In the genomic region with DNA sequence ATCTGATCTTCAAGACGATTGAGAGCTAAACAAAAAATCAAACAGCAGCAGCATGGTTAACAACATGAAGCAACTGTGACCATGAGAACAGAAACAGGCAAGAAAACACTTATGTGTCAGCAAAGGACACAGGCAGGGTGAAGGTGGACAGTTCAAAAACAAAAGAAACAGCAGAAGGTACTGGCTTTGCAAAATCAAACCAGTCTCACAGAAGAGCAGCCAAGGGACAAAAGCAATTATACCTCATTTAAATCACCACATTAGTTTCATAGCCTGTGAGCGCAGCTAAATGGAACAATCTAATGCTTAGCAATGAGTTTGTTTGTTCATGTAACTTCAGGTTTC, we compare ENCODE assay signal across 10 cellular contexts. TPM values are rescaled to one million over a fixed set of nuclear protein-coding genes. Genes with fewer than 3 reads are reported as not detected.
DNase-seq lines count a peak whose midpoint lies in the region; ATAC-seq, FAIRE-seq and TF ChIP-seq lines count a peak whose summit lies in the region.
"Had no signal": no experiment of that assay in that cellular context is flagged by ENCODE, and none has a peak within 500 bp of the region (broad histone marks: within the 10 kb centered on the region; RNA-seq: fewer than 3 reads in every experiment).

No MANE protein-coding gene starts in this region.

- H3K9me3 ChIP-seq in K562 (replicated peaks; ENCODE audit: control insufficient read depth, insufficient read depth, low read depth, low read length) (0 out of 2 replicates have a peak, but pooled peaks cover 2% of the 10 kb centered on the region), mesodermal cell (ENCODE audit: control insufficient read depth, low read length) (no peaks in the 10 kb centered on the region), uterus (no peaks in the 10 kb centered on the region)

- POLR2A ChIA-PET in K562 (lab: Yijun Ruan, JAX) = interaction anchor here (1.0 to 9.8 kb wide), 16 partner anchors 9 to 313 kb away, joined by 3 to 75 read pairs (median 6); a partner anchor contains a TSS

- WGBS in K562 (ENCODE audit: insufficient coverage, low coverage, missing lambda C conversion rate) = 30% methylated on average over 2 of the region's 2 CpGs
- 86% methylated on average over 1 of the region's 2 CpGs; no CpG with 5 or more reads in 1 of the 2 experiments for WGBS in mesodermal cell (ENCODE audit: insufficient coverage in 2 of 2), 2 experiments

- TF ChIP-seq CTCF in K562 (IDR thresholded peaks at IDR 0.05 in 2 of 3, conservative IDR thresholded peaks at IDR 0.05 in 1 of 3; ENCODE audit: insufficient read depth in 2 of 3, low read depth in 1 of 3, low read length in 3 of 3) (no peak), uterus (IDR thresholded peaks at IDR 0.05) (no peak)

- TF ChIP-seq EP300 in K562 (IDR thresholded peaks at IDR 0.05; ENCODE audit: low read length) = no peak

- H3K4me1 Mint-ChIP-seq in activated naive CD4-positive, alpha-beta T cell treated with anti-CD3 and anti-CD28 coated beads, Interleukin-2, amount 50 U/mL, for 24 hours = peaks cover 20% of the 10 kb centered on the region

- no peaks in the 10 kb centered on the region for H3K9me1 ChIP-seq in K562 (ENCODE audit: control insufficient read depth, insufficient read depth, low read length)

- TF ChIP-seq RAD21 in K562 (CRISPR knock-in tag; conservative IDR thresholded peaks at IDR 0.05 in 1 of 2, IDR thresholded peaks at IDR 0.05 in 1 of 2) = no peak; a peak in 1 of 4 replicates

- peak overlapping the region; percentile 66 for H2AFZ ChIP-seq in K562 (ENCODE audit: low read depth, low read length)

- no peak overlapping the region for H3K4me3 ChIP-seq in K562
- no peak overlapping the region for H3K4me3 ChIP-seq in mesodermal cell (ENCODE audit: extremely low read depth, insufficient read depth, low read length, poor library complexity, severe bottlenecking)
- H3K4me3 ChIP-seq in uterus = no peak overlapping the region
- H3K4me3 ChIP-seq: BLaER1 treated with 17β-estradiol and CSF1 and Interleukin-3, amounts not matched to agents 10 nM and 100 nM had no signal

- peaks cover 76% of the 10 kb centered on the region for H3K36me3 ChIP-seq in K562 (ENCODE audit: control insufficient read depth, insufficient read depth, low read length)
- peaks cover 70% of the 10 kb centered on the region for H3K36me3 ChIP-seq in mesodermal cell (ENCODE audit: control insufficient read depth, insufficient read depth, low read length)
- H3K36me3 ChIP-seq in uterus = no peaks in the 10 kb centered on the region

- H4K20me1 ChIP-seq in K562 (replicated peaks; ENCODE audit: control insufficient read depth, insufficient read depth, low read length) = no peaks in the 10 kb centered on the region

- H3K4me3 Mint-ChIP-seq in activated naive CD4-positive, alpha-beta T cell treated with anti-CD3 and anti-CD28 coated beads, Interleukin-2, amount 50 U/mL, for 24 hours = no peak overlapping the region

- H3K9me3 Mint-ChIP-seq in activated naive CD4-positive, alpha-beta T cell treated with anti-CD3 and anti-CD28 coated beads, Interleukin-2, amount 50 U/mL, for 24 hours = no peaks in the 10 kb centered on the region

- peaks cover 15% of the 10 kb centered on the region for H3K36me3 Mint-ChIP-seq in activated naive CD4-positive, alpha-beta T cell treated with anti-CD3 and anti-CD28 coated beads, Interleukin-2, amount 50 U/mL, for 24 hours

- intact Hi-C loops in K562 (cut with micrococcal nuclease) (no loop called here), uterus (cut with DNase I; ENCODE audit: low total_unique reads) (no loop called here)

- peak; percentile 2 for ATAC-seq in K562
- ATAC-seq in HG03378 (IDR thresholded peaks at IDR 0.05; ENCODE audit: unreplicated experiment) = no peak
- ATAC-seq in HG03135 (IDR thresholded peaks at IDR 0.05; ENCODE audit: unreplicated experiment) = no peak

- in situ Hi-C loops in K562 (cut with MboI) = no loop called here

- H3K27me3 ChIP-seq in K562 (ENCODE audit: control insufficient read depth in 2 of 2, insufficient read depth in 2 of 2, low read length in 2 of 2) = no peaks in the 10 kb centered on the region
- no peaks in the 10 kb centered on the region for H3K27me3 ChIP-seq in uterus
- H3K27me3 ChIP-seq: BLaER1 treated with 17β-estradiol and CSF1 and Interleukin-3, amounts not matched to agents 10 nM and 100 nM had no signal

- H3K4me2 ChIP-seq in K562 (ENCODE audit: insufficient read depth, low read length) = peak overlapping the region; percentile 67

- TF ChIP-seq POLR2A in K562 (conservative IDR thresholded peaks at IDR 0.05) (0 out of 2 replicates have a peak, but pooled peaks have one; percentile 4), uterus (IDR thresholded peaks at IDR 0.05) (no peak)

- H3K79me2 ChIP-seq in K562 (ENCODE audit: control insufficient read depth, insufficient read depth, low read length) = peaks cover 22% of the 10 kb centered on the region; the same call in 2 of the 3 replicates

- H3K9ac ChIP-seq in K562 (ENCODE audit: insufficient read depth in 1 of 2, low read depth in 2 of 2, low read length in 2 of 2) = peak overlapping the region; percentile 7 to 71; a peak in 3 of 4 replicates
- H3K9ac ChIP-seq: BLaER1 treated with 17β-estradiol and CSF1 and Interleukin-3, amounts not matched to agents 10 nM and 100 nM had no signal

- H3K4me1 ChIP-seq in K562 (replicated peaks in 1 of 2; ENCODE audit: control insufficient read depth in 2 of 2, insufficient read depth in 2 of 2, low read length in 2 of 2) (peaks cover 22 to 56% of the 10 kb centered on the region in 2 experiments), mesodermal cell (ENCODE audit: control insufficient read depth, insufficient read depth, low read length, poor library complexity, severe bottlenecking) (peaks cover 60% of the 10 kb centered on the region), uterus (peaks cover 0 to 7% of the 10 kb centered on the region in 2 donors)

- H3K27ac Mint-ChIP-seq in activated naive CD4-positive, alpha-beta T cell treated with anti-CD3 and anti-CD28 coated beads, Interleukin-2, amount 50 U/mL, for 24 hours = peak overlapping the region; percentile 68

- DNase-seq in activated naive CD4-positive, alpha-beta T cell treated with Interleukin-2 at 50 U/mL for 16 hours = no peak
- DNase-seq in K562 (ENCODE audit: extremely low read depth in 1 of 4, low spot score in 3 of 4) = no peak
- DNase-seq in uterus = no peak
- DNase-seq in ecto neural progenitor cell (ENCODE audit: low spot score) = no peak
- DNase-seq: stimulated activated CD4-positive, alpha-beta T cell treated with anti-CD3 and anti-CD28 coated beads, Interleukin-2, amount 100 ng/mL, for 24 hours had no signal

- FAIRE-seq in K562 (lab: Jason Lieb, UNC) = peak; percentile 11

- no TSS peak for BruUV-seq in K562 (replicated peaks; lab: Mats Ljungman, UMichigan)

- CTCF ChIA-PET in K562 (lab: Yijun Ruan, JAX; ENCODE audit: low intra/inter-chr PET ratio) = no interaction called here

- H3K27me3 Mint-ChIP-seq in activated naive CD4-positive, alpha-beta T cell treated with anti-CD3 and anti-CD28 coated beads, Interleukin-2, amount 50 U/mL, for 24 hours = no peaks in the 10 kb centered on the region

- H3K27ac ChIP-seq in K562 (ENCODE audit: extremely low read depth, low read depth, low read length) (peak overlapping the region; percentile 93), mesodermal cell (ENCODE audit: low read depth, low read length, severe bottlenecking) (peak overlapping the region; percentile 99), uterus (peak overlapping the region; percentile 64 to 95)
- H3K27ac ChIP-seq: BLaER1 treated with 17β-estradiol and CSF1 and Interleukin-3, amounts not matched to agents 10 nM and 100 nM had no signal

TF ChIP-seq in K562, 482 proteins besides CTCF, POLR2A, EP300 and RAD21 (continues in another document):
- no peak for TF ChIP-seq KAT2B (IDR thresholded peaks at IDR 0.05; ENCODE audit: low read depth, low read length)
- peak; percentile 62 for TF ChIP-seq DIDO1 (tag; IDR thresholded peaks at IDR 0.05; ENCODE audit: low read depth)
- no peak for TF ChIP-seq STAT5B (CRISPR knock-in tag; IDR thresholded peaks at IDR 0.05)
- 0 out of 2 replicates have a peak, but pooled peaks have one; percentile 30 for TF ChIP-seq SMAD3 (CRISPR knock-in tag; conservative IDR thresholded peaks at IDR 0.05)
- TF ChIP-seq TOE1 (IDR thresholded peaks at IDR 0.05; ENCODE audit: borderline replicate concordance) = no peak
- TF ChIP-seq TOE1 (CRISPR knock-in tag; IDR thresholded peaks at IDR 0.05; ENCODE audit: borderline replicate concordance, low read depth) = no peak
- TF ChIP-seq RFX1 (IDR thresholded peaks at IDR 0.05) = peak; percentile 0; the same call in 1 of the 2 replicates
- TF ChIP-seq ZKSCAN3 (CRISPR knock-in tag; IDR thresholded peaks at IDR 0.05) = no peak
- peak; percentile 13; the same call in 1 of the 2 replicates for TF ChIP-seq ZFP1 (CRISPR knock-in tag; IDR thresholded peaks at IDR 0.05)

RNA-seq across cellular contexts. Expression of a gene that starts 59.1 kb away (rescaled TPM):
- total RNA-seq in K562 (2011; cell fraction: chromatin; rRNA removed; ENCODE audit: low replicate concordance) = 180 and 218 TPM in 2 replicates
- total RNA-seq in K562 (2011; cell fraction: nucleolus; rRNA removed) = 119 and 120 TPM in 2 replicates
- 132 and 165 TPM in 2 replicates for total RNA-seq in K562 (2011; cell fraction: nucleoplasm; rRNA removed)
- 116 and 157 TPM in 2 replicates for total RNA-seq in K562 (2014; rRNA removed)
- total RNA-seq in K562 (2014; rRNA removed; fragmentation: Illumina TruSeq; extraction: Trizol) = 80.4 and 84.2 TPM in 2 replicates
- total RNA-seq in K562 (2015; rRNA removed; fragmentation: Illumina TruSeq; extraction: Trizol) = 86.8 and 87.7 TPM in 2 replicates
- 94.8 and 101 TPM in 2 replicates for total RNA-seq in K562 (2021)
- 113 and 120 TPM in 2 replicates for polyA plus RNA-seq in K562 (2011; rRNA removed)
- 55.7 and 58.0 TPM in 2 replicates for polyA plus RNA-seq in K562 (2011; cell fraction: cytosol; rRNA removed)
- 254 and 312 TPM in 2 replicates for polyA plus RNA-seq in K562 (2011; cell fraction: nucleus; rRNA removed)
- polyA plus RNA-seq in K562 (2012) = 81.1 and 119 TPM in 2 replicates
- polyA plus RNA-seq in K562 (2014; fragmentation: Illumina TruSeq; extraction: Trizol) = 92.6 and 102 TPM in 2 replicates
- 10 to 100 TPM; 24.6 to 28.5 TPM for polyA plus RNA-seq in K562 (2014; fragmentation: Nextera tagmentation; extraction: Ambion mirVana)
- 106 and 124 TPM in 2 replicates for polyA plus RNA-seq in K562 (2014; rRNA removed)
- polyA minus RNA-seq in K562 (2011; rRNA and poly(A)+ RNA removed) = 114 and 116 TPM in 2 replicates
- polyA minus RNA-seq in K562 (2011; cell fraction: cytosol; rRNA and poly(A)+ RNA removed) = 68.3 and 82.5 TPM in 2 replicates
- 63.0 and 87.3 TPM in 2 replicates for polyA minus RNA-seq in K562 (2011; cell fraction: nucleus; rRNA and poly(A)+ RNA removed)
- 244 TPM for polyA plus RNA-seq in mesodermal cell (2013, experiment 1 of 2)
- 240 TPM for polyA plus RNA-seq in mesodermal cell (2013, experiment 2 of 2)
- 100 to 1,000 TPM in 3 of 4 donors, 10 to 100 TPM in 1; 96.5 to 170 (median 117) TPM for total RNA-seq in uterus
